Comparison of ENCODE assay signal across 21 cellular contexts in genomic region chr12:70252832-70253231, GRCh38. TPM values are rescaled to one million over a fixed set of nuclear protein-coding genes. Genes with fewer than 3 reads are reported as not detected.
DNase-seq lines count a peak whose midpoint lies in the region; ATAC-seq and TF ChIP-seq lines count a peak whose summit lies in the region.
"Had no signal": no experiment of that assay in that cellular context is flagged by ENCODE, and none has a peak within 500 bp of the region (broad histone marks: within the 10 kb centered on the region; RNA-seq: fewer than 3 reads in every experiment).

No MANE protein-coding gene starts in this region.

- H3K9me2 ChIP-seq in GM23338 (ENCODE audit: insufficient read depth) = no peaks in the 10 kb centered on the region

- no peak overlapping the region for H3K4me3 Mint-ChIP-seq in GM23338
- H3K4me3 Mint-ChIP-seq: IgD-negative memory B cell had no signal

- H3K79me2 ChIP-seq in GM23338 (replicated peaks; ENCODE audit: insufficient read depth) = peaks cover 100% of the 10 kb centered on the region

- H3F3A ChIP-seq in GM23338 (replicated peaks; ENCODE audit: low read depth) = no peaks in the 10 kb centered on the region

- peaks cover 2% of the 10 kb centered on the region for H3K27me3 Mint-ChIP-seq in GM23338 (ENCODE audit: insufficient read depth, low read depth, poor library complexity)
- H3K27me3 Mint-ChIP-seq: IgD-negative memory B cell had no signal

- H3K27ac ChIP-seq in GM23338 (ENCODE audit: low read depth) = no peak overlapping the region
- peak overlapping the region; percentile 7 to 55 for H3K27ac ChIP-seq in tibial artery
- H3K27ac ChIP-seq: KMS-11, RWPE1 had no signal

- no peak overlapping the region for H3K4me2 ChIP-seq in GM23338
- H3K4me2 ChIP-seq: KMS-11 had no signal

- peaks cover 64% of the 10 kb centered on the region for H3K4me1 Mint-ChIP-seq in GM23338

- H3K36me3 Mint-ChIP-seq in GM23338 (ENCODE audit: low read depth) = no peaks in the 10 kb centered on the region; the same call in 1 of the 3 replicates
- H3K36me3 Mint-ChIP-seq: IgD-negative memory B cell had no signal

- no peak overlapping the region for H2AFZ ChIP-seq in GM23338

- ATAC-seq in GM23338 = no peak
- ATAC-seq: HCT116, Panc1 had no signal

- intact Hi-C loops in tibial artery (cut with DNase I; ENCODE audit: low total_unique reads) = no loop called here

- H4K20me1 ChIP-seq in GM23338 (replicated peaks; ENCODE audit: insufficient read depth) = peaks cover 19% of the 10 kb centered on the region

- no peaks in the 10 kb centered on the region for H3K27me3 ChIP-seq in GM23338 (ENCODE audit: insufficient read depth)
- no peaks in the 10 kb centered on the region for H3K27me3 ChIP-seq in tibial artery

- H3K9me3 Mint-ChIP-seq in GM23338 = no peaks in the 10 kb centered on the region
- H3K9me3 Mint-ChIP-seq: IgD-negative memory B cell had no signal

- H3K4me3 ChIP-seq in GM23338 (no peak overlapping the region), fibroblast of villous mesenchyme (ENCODE audit: low read depth, low read length) (no peak overlapping the region), tibial artery (no peak overlapping the region)

- peaks cover 59% of the 10 kb centered on the region for H3K4me1 ChIP-seq in GM23338 (ENCODE audit: insufficient read depth)
- H3K4me1 ChIP-seq in tibial artery = peaks cover 0 to 91% (median 24%) of the 10 kb centered on the region in 4 donors

- no peaks in the 10 kb centered on the region for H3K36me3 ChIP-seq in GM23338 (ENCODE audit: insufficient read depth)
- no peaks in the 10 kb centered on the region for H3K36me3 ChIP-seq in tibial artery

- no peak for TF ChIP-seq CTCF in GM23338 (conservative IDR thresholded peaks at IDR 0.05; ENCODE audit: low read depth in 2 of 2)
- no peak for TF ChIP-seq CTCF in fibroblast of villous mesenchyme (IDR thresholded peaks at IDR 0.05; ENCODE audit: insufficient read depth, low read depth, low read length)
- TF ChIP-seq CTCF in tibial artery (IDR thresholded peaks at IDR 0.05) = no peak

- no peaks in the 10 kb centered on the region for H3K9me3 ChIP-seq in tibial artery

- no peak for DNase-seq in GM23338 (ENCODE audit: low spot score)
- peak; percentile 32 for DNase-seq in amniotic epithelial cell (ENCODE audit: low read depth)
- peak; percentile 66 for DNase-seq in fibroblast of villous mesenchyme (ENCODE audit: low read depth)
- no peak for DNase-seq in tibial artery
- no peak for DNase-seq in activated effector memory CD4-positive, alpha-beta T cell treated with Interleukin-2 at 50 U/mL for 16 hours
- DNase-seq in MV-4-11 (lab: John Stamatoyannopoulos, UW) = no peak
- DNase-seq in nucleus accumbens (lab: John Stamatoyannopoulos, UW) = no peak
- DNase-seq: Calu3, DMS79 treated with DMSO at 0.1 percent for 48 hours, NCI-H1092, NCI-H1417 treated with DMSO at 0.1 percent for 48 hours, NCI-H1694 treated with DMSO at 0.1 percent for 48 hours, NCI-H2081, NCI-H2227 treated with DMSO at 0.1 percent for 48 hours, NCI-H526 treated with DMSO at 0.1 percent for 48 hours, SHP77 had no signal

- H3K27ac Mint-ChIP-seq in GM23338 = peak overlapping the region; percentile 60; the same call in 1 of the 2 replicates

TF ChIP-seq in GM23338, 12 proteins besides CTCF, POLR2A, EP300 and RAD21:
- TF ChIP-seq, protein P1, sequence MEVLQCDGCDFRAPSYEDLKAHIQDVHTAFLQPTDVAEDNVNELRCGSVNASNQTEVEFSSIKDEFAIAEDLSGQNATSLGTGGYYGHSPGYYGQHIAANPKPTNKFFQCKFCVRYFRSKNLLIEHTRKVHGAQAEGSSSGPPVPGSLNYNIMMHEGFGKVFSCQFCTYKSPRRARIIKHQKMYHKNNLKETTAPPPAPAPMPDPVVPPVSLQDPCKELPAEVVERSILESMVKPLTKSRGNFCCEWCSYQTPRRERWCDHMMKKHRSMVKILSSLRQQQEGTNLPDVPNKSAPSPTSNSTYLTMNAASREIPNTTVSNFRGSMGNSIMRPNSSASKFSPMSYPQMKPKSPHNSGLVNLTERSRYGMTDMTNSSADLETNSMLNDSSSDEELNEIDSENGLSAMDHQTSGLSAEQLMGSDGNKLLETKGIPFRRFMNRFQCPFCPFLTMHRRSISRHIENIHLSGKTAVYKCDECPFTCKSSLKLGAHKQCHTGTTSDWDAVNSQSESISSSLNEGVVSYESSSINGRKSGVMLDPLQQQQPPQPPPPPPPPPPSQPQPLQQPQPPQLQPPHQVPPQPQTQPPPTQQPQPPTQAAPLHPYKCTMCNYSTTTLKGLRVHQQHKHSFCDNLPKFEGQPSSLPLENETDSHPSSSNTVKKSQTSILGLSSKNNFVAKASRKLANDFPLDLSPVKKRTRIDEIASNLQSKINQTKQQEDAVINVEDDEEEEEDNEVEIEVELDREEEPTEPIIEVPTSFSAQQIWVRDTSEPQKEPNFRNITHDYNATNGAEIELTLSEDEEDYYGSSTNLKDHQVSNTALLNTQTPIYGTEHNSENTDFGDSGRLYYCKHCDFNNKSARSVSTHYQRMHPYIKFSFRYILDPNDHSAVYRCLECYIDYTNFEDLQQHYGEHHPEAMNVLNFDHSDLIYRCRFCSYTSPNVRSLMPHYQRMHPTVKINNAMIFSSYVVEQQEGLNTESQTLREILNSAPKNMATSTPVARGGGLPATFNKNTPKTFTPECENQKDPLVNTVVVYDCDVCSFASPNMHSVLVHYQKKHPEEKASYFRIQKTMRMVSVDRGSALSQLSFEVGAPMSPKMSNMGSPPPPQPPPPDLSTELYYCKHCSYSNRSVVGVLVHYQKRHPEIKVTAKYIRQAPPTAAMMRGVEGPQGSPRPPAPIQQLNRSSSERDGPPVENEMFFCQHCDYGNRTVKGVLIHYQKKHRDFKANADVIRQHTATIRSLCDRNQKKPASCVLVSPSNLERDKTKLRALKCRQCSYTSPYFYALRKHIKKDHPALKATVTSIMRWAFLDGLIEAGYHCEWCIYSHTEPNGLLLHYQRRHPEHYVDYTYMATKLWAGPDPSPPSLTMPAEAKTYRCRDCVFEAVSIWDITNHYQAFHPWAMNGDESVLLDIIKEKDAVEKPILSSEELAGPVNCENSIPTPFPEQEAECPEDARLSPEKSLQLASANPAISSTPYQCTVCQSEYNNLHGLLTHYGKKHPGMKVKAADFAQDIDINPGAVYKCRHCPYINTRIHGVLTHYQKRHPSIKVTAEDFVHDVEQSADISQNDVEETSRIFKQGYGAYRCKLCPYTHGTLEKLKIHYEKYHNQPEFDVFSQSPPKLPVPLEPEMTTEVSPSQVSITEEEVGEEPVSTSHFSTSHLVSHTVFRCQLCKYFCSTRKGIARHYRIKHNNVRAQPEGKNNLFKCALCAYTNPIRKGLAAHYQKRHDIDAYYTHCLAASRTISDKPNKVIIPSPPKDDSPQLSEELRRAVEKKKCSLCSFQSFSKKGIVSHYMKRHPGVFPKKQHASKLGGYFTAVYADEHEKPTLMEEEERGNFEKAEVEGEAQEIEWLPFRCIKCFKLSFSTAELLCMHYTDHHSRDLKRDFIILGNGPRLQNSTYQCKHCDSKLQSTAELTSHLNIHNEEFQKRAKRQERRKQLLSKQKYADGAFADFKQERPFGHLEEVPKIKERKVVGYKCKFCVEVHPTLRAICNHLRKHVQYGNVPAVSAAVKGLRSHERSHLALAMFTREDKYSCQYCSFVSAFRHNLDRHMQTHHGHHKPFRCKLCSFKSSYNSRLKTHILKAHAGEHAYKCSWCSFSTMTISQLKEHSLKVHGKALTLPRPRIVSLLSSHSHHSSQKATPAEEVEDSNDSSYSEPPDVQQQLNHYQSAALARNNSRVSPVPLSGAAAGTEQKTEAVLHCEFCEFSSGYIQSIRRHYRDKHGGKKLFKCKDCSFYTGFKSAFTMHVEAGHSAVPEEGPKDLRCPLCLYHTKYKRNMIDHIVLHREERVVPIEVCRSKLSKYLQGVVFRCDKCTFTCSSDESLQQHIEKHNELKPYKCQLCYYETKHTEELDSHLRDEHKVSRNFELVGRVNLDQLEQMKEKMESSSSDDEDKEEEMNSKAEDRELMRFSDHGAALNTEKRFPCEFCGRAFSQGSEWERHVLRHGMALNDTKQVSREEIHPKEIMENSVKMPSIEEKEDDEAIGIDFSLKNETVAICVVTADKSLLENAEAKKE (CRISPR knock-in tag; IDR thresholded peaks at IDR 0.05) = no peak
- TF ChIP-seq JUNB (IDR thresholded peaks at IDR 0.05; ENCODE audit: unreplicated experiment) = no peak
- TF ChIP-seq ZNF114 (CRISPR knock-in tag; IDR thresholded peaks at IDR 0.05) = no peak
- no peak for TF ChIP-seq CREB1 (CRISPR knock-in tag; IDR thresholded peaks at IDR 0.05; ENCODE audit: low read depth)
- TF ChIP-seq NANOG (IDR thresholded peaks at IDR 0.05; ENCODE audit: borderline replicate concordance) = no peak
- TF ChIP-seq STAT1 (IDR thresholded peaks at IDR 0.05; ENCODE audit: unreplicated experiment) = no peak
- no peak for TF ChIP-seq EZH2phosphoT487 (IDR thresholded peaks at IDR 0.05; ENCODE audit: unreplicated experiment)
- TF ChIP-seq, protein P2, sequence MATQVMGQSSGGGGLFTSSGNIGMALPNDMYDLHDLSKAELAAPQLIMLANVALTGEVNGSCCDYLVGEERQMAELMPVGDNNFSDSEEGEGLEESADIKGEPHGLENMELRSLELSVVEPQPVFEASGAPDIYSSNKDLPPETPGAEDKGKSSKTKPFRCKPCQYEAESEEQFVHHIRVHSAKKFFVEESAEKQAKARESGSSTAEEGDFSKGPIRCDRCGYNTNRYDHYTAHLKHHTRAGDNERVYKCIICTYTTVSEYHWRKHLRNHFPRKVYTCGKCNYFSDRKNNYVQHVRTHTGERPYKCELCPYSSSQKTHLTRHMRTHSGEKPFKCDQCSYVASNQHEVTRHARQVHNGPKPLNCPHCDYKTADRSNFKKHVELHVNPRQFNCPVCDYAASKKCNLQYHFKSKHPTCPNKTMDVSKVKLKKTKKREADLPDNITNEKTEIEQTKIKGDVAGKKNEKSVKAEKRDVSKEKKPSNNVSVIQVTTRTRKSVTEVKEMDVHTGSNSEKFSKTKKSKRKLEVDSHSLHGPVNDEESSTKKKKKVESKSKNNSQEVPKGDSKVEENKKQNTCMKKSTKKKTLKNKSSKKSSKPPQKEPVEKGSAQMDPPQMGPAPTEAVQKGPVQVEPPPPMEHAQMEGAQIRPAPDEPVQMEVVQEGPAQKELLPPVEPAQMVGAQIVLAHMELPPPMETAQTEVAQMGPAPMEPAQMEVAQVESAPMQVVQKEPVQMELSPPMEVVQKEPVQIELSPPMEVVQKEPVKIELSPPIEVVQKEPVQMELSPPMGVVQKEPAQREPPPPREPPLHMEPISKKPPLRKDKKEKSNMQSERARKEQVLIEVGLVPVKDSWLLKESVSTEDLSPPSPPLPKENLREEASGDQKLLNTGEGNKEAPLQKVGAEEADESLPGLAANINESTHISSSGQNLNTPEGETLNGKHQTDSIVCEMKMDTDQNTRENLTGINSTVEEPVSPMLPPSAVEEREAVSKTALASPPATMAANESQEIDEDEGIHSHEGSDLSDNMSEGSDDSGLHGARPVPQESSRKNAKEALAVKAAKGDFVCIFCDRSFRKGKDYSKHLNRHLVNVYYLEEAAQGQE (IDR thresholded peaks at IDR 0.05; ENCODE audit: unreplicated experiment) = no peak
- TF ChIP-seq ZNF331 (CRISPR knock-in tag; IDR thresholded peaks at IDR 0.05; ENCODE audit: low read depth) = no peak
- TF ChIP-seq POLR2AphosphoS5 (IDR thresholded peaks at IDR 0.05; ENCODE audit: low read depth) = no peak

RNA-seq across cellular contexts. Expression of gene CNOT2, which starts 9.6 kb away (rescaled TPM):
- total RNA-seq in GM23338 (2014; rRNA removed; shearing (Covaris generic)) = 124 and 152 TPM in 2 replicates
- polyA plus RNA-seq in GM23338 (2016; fragmentation: Nextera tagmentation; extraction: Ambion mirVana) = 80.2 and 110 TPM in 2 replicates
- 119 and 186 TPM in 2 replicates for total RNA-seq in fibroblast of villous mesenchyme

Comparison
In these comparisons a context has a peak if more than half of its experiments do, and no peak if none do; other contexts are left out.
1. DNase-seq: peak in amniotic epithelial cell (single experiment) and fibroblast of villous mesenchyme (single experiment); none in GM23338 (single experiment), tibial artery (0 of 2), activated effector memory CD4-positive, alpha-beta T cell treated with Interleukin-2 at 50 U/mL for 16 hours (single experiment), MV-4-11 (single experiment) and nucleus accumbens (0 of 56).